Comparison of ENCODE assay signal across 8 cellular contexts in genomic region chr21:41068411-41069304, GRCh38.
A peak's percentile ranks its signal among the peaks of the same experiment; 100 is the strongest.
DNase-seq lines count a peak whose midpoint lies in the region; ATAC-seq, FAIRE-seq and TF ChIP-seq lines count a peak whose summit lies in the region.

No MANE protein-coding gene starts in this region.

- no peak overlapping the region for H3K27ac ChIP-seq in small intestine (ENCODE audit: low read depth in 1 of 2, low read length in 1 of 2)

- H3K27me3 ChIP-seq in iPS-15b (ENCODE audit: control insufficient read depth, insufficient read depth, low read length) (peaks cover 6% of the 10 kb centered on the region), small intestine (ENCODE audit: control insufficient read depth in 2 of 2, insufficient read depth in 2 of 2, low read length in 2 of 2) (peaks cover 2 to 5% of the 10 kb centered on the region in 2 donors)

- peaks cover 6% of the 10 kb centered on the region for H3K4me1 ChIP-seq in iPS-15b (ENCODE audit: control insufficient read depth, insufficient read depth, low read length)
- H3K4me1 ChIP-seq in small intestine (ENCODE audit: control insufficient read depth in 2 of 2, insufficient read depth in 1 of 2, low read depth in 1 of 2, low read length in 1 of 2): no peaks in the 10 kb centered on the region

- no peak overlapping the region for H3K9ac ChIP-seq in iPS-15b (ENCODE audit: low read depth, low read length)

- H3K4me3 ChIP-seq in astrocyte of the spinal cord (ENCODE audit: low read depth, low read length) (peak overlapping the region; percentile 7), iPS-15b (ENCODE audit: low read depth, low read length) (peak overlapping the region; percentile 24), small intestine (ENCODE audit: low read depth in 1 of 2, low read length in 2 of 2) (no peak overlapping the region)

- H3K36me3 Mint-ChIP-seq in T-helper 2 cell treated with Interferon-gamma antibody and Interleukin-4, amounts not matched to agents 5 μg/mL and 100 μg/mL, for 36 hours (ENCODE audit: low read depth): no peaks in the 10 kb centered on the region

- no peak for ATAC-seq in GM21526 (IDR thresholded peaks at IDR 0.05; ENCODE audit: low FRiP score, unreplicated experiment)

- H3K27me3 Mint-ChIP-seq in T-helper 2 cell treated with Interferon-gamma antibody and Interleukin-4, amounts not matched to agents 5 μg/mL and 100 μg/mL, for 36 hours (ENCODE audit: low read depth): peaks cover 18% of the 10 kb centered on the region

- FAIRE-seq in H54 (lab: Jason Lieb, UNC): no peak
- no peak for FAIRE-seq in small intestine (lab: Jason Lieb, UNC)

- H3K27ac Mint-ChIP-seq in T-helper 2 cell treated with Interferon-gamma antibody and Interleukin-4, amounts not matched to agents 5 μg/mL and 100 μg/mL, for 36 hours: no peak overlapping the region

- H3K4me1 Mint-ChIP-seq in T-helper 2 cell treated with Interferon-gamma antibody and Interleukin-4, amounts not matched to agents 5 μg/mL and 100 μg/mL, for 36 hours (ENCODE audit: low read depth): peaks cover 4% of the 10 kb centered on the region

- DNase-seq in COLO668 (lab: John Stamatoyannopoulos, UW; ENCODE audit: unreplicated experiment) (peak; percentile 92), H54 (ENCODE audit: insufficient read length, low spot score) (peak; percentile 81), NCI-H187 (lab: John Stamatoyannopoulos, UW) (peak; percentile 39 to 86), astrocyte of the spinal cord (ENCODE audit: low read depth, low spot score) (peak; percentile 58), small intestine (peak; percentile 61)
- peak; percentile 48 for DNase-seq in T-helper 2 cell treated with Interferon-gamma antibody and Interleukin-4, amounts not matched to agents 5 μg/mL and 100 μg/mL, for 36 hours (ENCODE audit: low spot score)

- no peaks in the 10 kb centered on the region for H3K9me3 Mint-ChIP-seq in T-helper 2 cell treated with Interferon-gamma antibody and Interleukin-4, amounts not matched to agents 5 μg/mL and 100 μg/mL, for 36 hours

- no peak for TF ChIP-seq POLR2A in H54 (IDR thresholded peaks at IDR 0.05; ENCODE audit: low read depth, low read length)

- H3K36me3 ChIP-seq in iPS-15b (ENCODE audit: control insufficient read depth, insufficient read depth, low read length) (no peaks in the 10 kb centered on the region), small intestine (ENCODE audit: control insufficient read depth in 2 of 2, insufficient read depth in 2 of 2, low read length in 2 of 2) (no peaks in the 10 kb centered on the region)

- H3K4me3 Mint-ChIP-seq in T-helper 2 cell treated with Interferon-gamma antibody and Interleukin-4, amounts not matched to agents 5 μg/mL and 100 μg/mL, for 36 hours: no peak overlapping the region

- peak; percentile 83 for TF ChIP-seq CTCF in astrocyte of the spinal cord (IDR thresholded peaks at IDR 0.05; ENCODE audit: low read depth, low read length)

- H3K9me3 ChIP-seq in iPS-15b (ENCODE audit: control insufficient read depth, insufficient read depth, low read length) (no peaks in the 10 kb centered on the region), small intestine (ENCODE audit: control insufficient read depth, low read depth) (no peaks in the 10 kb centered on the region)

- in situ Hi-C loops in astrocyte of the spinal cord (cut with HindIII; ENCODE audit: low sequenced_read_pairs): no loop called here

- WGBS in small intestine, 3 donors: 9 to 13% (median 11%) methylated on average over 35 to 37 of the region's 37 CpGs

Comparison
In these comparisons a context has a peak if more than half of its experiments do, and no peak if none do; other contexts are left out.
1. H3K4me3 ChIP-seq: peak in astrocyte of the spinal cord (single experiment) and iPS-15b (single experiment); none in small intestine (0 of 2).
2. Peak in every context shown above with its lines, with median percentiles within 50 percentile points of each other: DNase-seq.